Comparison of ENCODE assay signal across 8 cellular contexts in the genomic region with DNA sequence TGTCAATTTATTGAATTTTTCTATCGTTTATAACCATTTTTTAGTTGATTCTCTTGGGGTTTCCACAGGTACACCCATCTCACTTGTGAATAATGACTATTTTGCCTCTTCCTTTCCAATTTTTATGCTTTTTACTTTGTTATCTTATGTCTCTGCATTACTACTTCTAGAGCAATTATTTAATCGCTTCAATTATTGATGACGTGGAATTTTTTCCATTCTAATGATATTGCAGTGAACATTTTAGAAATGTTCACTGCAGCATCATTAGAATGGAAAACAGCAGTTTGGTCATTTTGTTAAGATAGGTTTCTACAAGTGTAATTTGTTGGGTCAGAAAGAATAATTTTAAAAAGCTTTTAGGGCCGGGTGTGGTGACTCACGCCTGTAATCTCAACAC.
"Had no signal": no experiment of that assay in that cellular context is flagged by ENCODE, and none has a peak within 500 bp of the region (broad histone marks: within the 10 kb centered on the region; RNA-seq: fewer than 3 reads in every experiment).

No MANE protein-coding gene starts in this region.

- DNase-seq: GDM1, GF-D8 had no signal

- FAIRE-seq: G401.6, GM12878, GM12891, GM12892, GM18507, GM19239 had no signal

- H3K4me3 ChIP-seq: GM12878 had no signal

- ATAC-seq: GM12878 had no signal
